Comparison of ENCODE assay signal across 23 cellular contexts in genomic region chr13:34857561-34857960, GRCh38.
A peak's percentile ranks its signal among the peaks of the same experiment; 100 is the strongest.
DNase-seq lines count a peak whose midpoint lies in the region; ATAC-seq, FAIRE-seq and TF ChIP-seq lines count a peak whose summit lies in the region.
"Had no signal": no experiment of that assay in that cellular context is flagged by ENCODE, and none has a peak within 500 bp of the region (broad histone marks: within the 10 kb centered on the region; RNA-seq: fewer than 3 reads in every experiment).

No MANE protein-coding gene starts in this region.

- H3K4me3 ChIP-seq in A549 (no peak overlapping the region), HCT116 (replicated peaks in 1 of 2; ENCODE audit: low read depth in 1 of 2, low read length in 2 of 2) (no peak overlapping the region), Peyer's patch (no peak overlapping the region), OCI-LY7 (ENCODE audit: low read depth, low read length, poor library complexity, severe bottlenecking) (no peak overlapping the region)
- H3K4me3 ChIP-seq: BLaER1, GM12878, HAP-1 had no signal

- RAD21 ChIA-PET in HCT116 (lab: Charles Lee; ENCODE audit: low non-redundant PET in 1 of 2, low total read pairs in 2 of 2, uncharacterized antibody in 2 of 2, unreplicated experiment in 2 of 2), result no interaction called here

- H3K27ac ChIP-seq in A549 (peak overlapping the region in 1 of 2 experiments; percentile 31; a peak in 1 of 6 replicates), HCT116 (ENCODE audit: low read depth, low read length) (no peak overlapping the region), Peyer's patch (no peak overlapping the region), OCI-LY7 (ENCODE audit: low read depth, low read length, poor library complexity, severe bottlenecking) (no peak overlapping the region)
- H3K27ac ChIP-seq: BLaER1, C4-2B had no signal

- TF ChIP-seq POLR2A in A549 (IDR thresholded peaks at IDR 0.05; ENCODE audit: low read length) (no peak), HCT116 (IDR thresholded peaks at IDR 0.05; ENCODE audit: borderline replicate concordance, extremely low read depth, insufficient read depth, insufficient read length) (no peak), Peyer's patch (IDR thresholded peaks at IDR 0.05) (no peak)

- CTCF ChIA-PET in A549 (lab: Yijun Ruan, JAX) (no interaction called here), HCT116 (lab: Charles Lee) (no interaction called here), OCI-LY7 (lab: Charles Lee; ENCODE audit: unreplicated experiment) (no interaction called here)

- H4K20me1 ChIP-seq in HCT116 (ENCODE audit: insufficient read depth) (no peaks in the 10 kb centered on the region), OCI-LY7 (ENCODE audit: insufficient read depth, low read length) (no peaks in the 10 kb centered on the region)
- H4K20me1 ChIP-seq: BLaER1 had no signal

- no peaks in the 10 kb centered on the region for H3K79me2 ChIP-seq in HCT116 (ENCODE audit: insufficient read depth, low read length)
- H3K79me2 ChIP-seq in OCI-LY7 (ENCODE audit: insufficient read depth, low read depth, low read length), result no peaks in the 10 kb centered on the region

- DNase-seq in A549 (ENCODE audit: low read depth in 1 of 2, low spot score in 1 of 2) (no peak), HCT116 (ENCODE audit: low read depth, low spot score) (no peak), SW480 (ENCODE audit: low spot score) (peak; percentile 18), omental fat pad (ENCODE audit: low spot score) (no peak), Peyer's patch (no peak), NCI-H748 treated with DMSO at 0.1 percent for 48 hours (lab: John Stamatoyannopoulos, UW) (no peak), OCI-LY7 (ENCODE audit: low spot score) (no peak)
- DNase-seq in stimulated activated CD8-positive, alpha-beta memory T cell treated with anti-CD3 and anti-CD28 coated beads, Interleukin-4, amount 100 ng/mL, for 48 hours, result no peak
- DNase-seq: 8988T; CD4-positive, CD25-positive, alpha-beta regulatory T cell; CD8-positive, alpha-beta T cell; DMS 273 treated with DMSO at 0.1 percent for 48 hours; DMS79; EL; GDM1; GOT3 had no signal

- no peak for FAIRE-seq in A549 (lab: Jason Lieb, UNC)
- FAIRE-seq: D721Med, GM12878, GM19239, H54 had no signal

- no peak for TF ChIP-seq EP300 in A549 (IDR thresholded peaks at IDR 0.05)

- POLR2A ChIA-PET in A549 (lab: Yijun Ruan, JAX) (interaction anchor here (0.9 kb wide), 1 partner anchor 10 kb away, joined by 3 read pairs; no protein-coding TSS in a partner anchor), HCT116 (lab: Charles Lee) (no interaction called here), OCI-LY7 (lab: Charles Lee) (interaction anchor here (0.6 kb wide), 1 partner anchor 9 kb away, joined by 3 read pairs; no protein-coding TSS in a partner anchor)

- no peak overlapping the region for H2AFZ ChIP-seq in HCT116 (ENCODE audit: low read depth, low read length, poor library complexity, severe bottlenecking)
- no peak overlapping the region for H2AFZ ChIP-seq in OCI-LY7 (ENCODE audit: low read length)

- H3K4me1 ChIP-seq in A549 (peaks cover 22% of the 10 kb centered on the region), HCT116 (ENCODE audit: control insufficient read depth in 1 of 2, insufficient read depth in 2 of 2, low read length in 2 of 2) (peaks cover 7 to 16% of the 10 kb centered on the region in 2 experiments; a peak in 3 of 4 replicates), Peyer's patch (no peaks in the 10 kb centered on the region), OCI-LY7 (ENCODE audit: insufficient read depth, low read length, poor library complexity, severe bottlenecking) (no peaks in the 10 kb centered on the region)
- H3K4me1 ChIP-seq: BLaER1 had no signal

- BruUV-seq in HCT116 (replicated peaks; lab: Mats Ljungman, UMichigan), result no TSS peak
- BruUV-seq in OCI-LY7 (replicated peaks; lab: Mats Ljungman, UMichigan), result no TSS peak

- no peaks in the 10 kb centered on the region for H3K36me3 ChIP-seq in HCT116 (ENCODE audit: control insufficient read depth in 1 of 2, insufficient read depth in 2 of 2, low read length in 2 of 2)
- H3K36me3 ChIP-seq in Peyer's patch, result no peaks in the 10 kb centered on the region
- no peaks in the 10 kb centered on the region for H3K36me3 ChIP-seq in OCI-LY7 (ENCODE audit: insufficient read depth, low read length)
- H3K36me3 ChIP-seq: BLaER1, HAP-1 had no signal

- no peak overlapping the region for H3K9ac ChIP-seq in HCT116 (ENCODE audit: low read length)
- H3K9ac ChIP-seq: BLaER1 had no signal

- H3K4me2 ChIP-seq in A549, result peak overlapping the region; percentile 55
- H3K4me2 ChIP-seq in HCT116 (ENCODE audit: low read length), result no peak overlapping the region
- H3K4me2 ChIP-seq in OCI-LY7 (ENCODE audit: low read length), result no peak overlapping the region
- H3K4me2 ChIP-seq: BLaER1 had no signal

- H3K27me3 ChIP-seq in HCT116 (ENCODE audit: insufficient read depth, low read length) (no peaks in the 10 kb centered on the region), Peyer's patch (no peaks in the 10 kb centered on the region)
- H3K27me3 ChIP-seq: BLaER1 had no signal

- TF ChIP-seq RAD21 in A549 (conservative IDR thresholded peaks at IDR 0.05 in 1 of 2, IDR thresholded peaks at IDR 0.05 in 1 of 2), result no peak
- no peak for TF ChIP-seq RAD21 in HCT116 (IDR thresholded peaks at IDR 0.05; ENCODE audit: low read depth)

- H3K9me3 ChIP-seq in A549 (no peaks in the 10 kb centered on the region), HCT116 (ENCODE audit: control insufficient read depth in 1 of 2, insufficient read depth in 1 of 2, low read depth in 1 of 2, low read length in 2 of 2) (no peaks in the 10 kb centered on the region), Peyer's patch (no peaks in the 10 kb centered on the region), OCI-LY7 (ENCODE audit: low read length) (no peaks in the 10 kb centered on the region)
- H3K9me3 ChIP-seq: BLaER1, HAP-1 had no signal

- H3K9me2 ChIP-seq in HCT116 (ENCODE audit: insufficient read depth) (no peaks in the 10 kb centered on the region), OCI-LY7 (ENCODE audit: insufficient read depth, low read length) (no peaks in the 10 kb centered on the region)

- ATAC-seq in A549, result no peak
- no peak for ATAC-seq in HCT116
- ATAC-seq in omental fat pad (ENCODE audit: low FRiP score), result peak; percentile 32
- ATAC-seq: CD8-positive, alpha-beta T cell; GM12878 had no signal

- no peak for TF ChIP-seq CTCF in A549 (IDR thresholded peaks at IDR 0.05)
- no peak for TF ChIP-seq CTCF in HCT116 (IDR thresholded peaks at IDR 0.05 in 2 of 3, conservative IDR thresholded peaks at IDR 0.05 in 1 of 3; ENCODE audit: borderline replicate concordance in 1 of 3, insufficient read depth in 1 of 3, low read depth in 2 of 3, low read length in 2 of 3)
- TF ChIP-seq CTCF in omental fat pad (IDR thresholded peaks at IDR 0.05), result no peak
- no peak for TF ChIP-seq CTCF in Peyer's patch (IDR thresholded peaks at IDR 0.05)
- no peak for TF ChIP-seq CTCF in OCI-LY7 (conservative IDR thresholded peaks at IDR 0.05; ENCODE audit: low read length)

- intact Hi-C loops in HCT116 (cut with micrococcal nuclease) (no loop called here), OCI-LY7 (cut with micrococcal nuclease; ENCODE audit: unreplicated experiment) (no loop called here)

TF ChIP-seq in A549, 52 proteins besides CTCF, POLR2A, EP300 and RAD21 (continues in another document):
- TF ChIP-seq KDM5A (IDR thresholded peaks at IDR 0.05), result no peak
- no peak for TF ChIP-seq NR3C1 (IDR thresholded peaks at IDR 0.05)
- no peak for TF ChIP-seq MAFK (IDR thresholded peaks at IDR 0.05; ENCODE audit: partially characterized antibody)
- no peak for TF ChIP-seq PHF8 (IDR thresholded peaks at IDR 0.05; ENCODE audit: borderline replicate concordance, low read depth)
- TF ChIP-seq ELK1 (IDR thresholded peaks at IDR 0.05; ENCODE audit: low read depth, low read length), result no peak
- no peak for TF ChIP-seq EHF (CRISPR knock-in tag; IDR thresholded peaks at IDR 0.05)
- TF ChIP-seq ATOH8 (CRISPR knock-in tag; IDR thresholded peaks at IDR 0.05; ENCODE audit: low read depth), result no peak

TF ChIP-seq in HCT116, 20 proteins besides CTCF, POLR2A, EP300 and RAD21:
- 0 out of 2 replicates have a peak, but pooled peaks have one; percentile 9 for TF ChIP-seq JUND (IDR thresholded peaks at IDR 0.05)
- TF ChIP-seq FOSL1 (IDR thresholded peaks at IDR 0.05; ENCODE audit: low read depth), result no peak
TF ChIP-seq in HCT116: peak in this region for 1.
